8 cellular contexts compared by ENCODE assay signal in genomic region chr5:141637693-141638419, GRCh38. TPM values are rescaled to one million over a fixed set of nuclear protein-coding genes. Genes with fewer than 3 reads are reported as not detected.
DNase-seq lines count a peak whose midpoint lies in the region; ATAC-seq, FAIRE-seq and TF ChIP-seq lines count a peak whose summit lies in the region.

No MANE protein-coding gene starts in this region.

- peak overlapping the region in 2 of 4 experiments; percentile 55 to 63; a peak in 4 of 7 replicates for H3K9ac ChIP-seq in H1 (replicated peaks in 1 of 4; ENCODE audit: extremely low read depth in 1 of 4, low read depth in 3 of 4, low read length in 3 of 4)

- H3K9me3 Mint-ChIP-seq in activated CD8-positive, alpha-beta T cell treated with anti-CD3 and anti-CD28 coated beads for 36 hours: no peaks in the 10 kb centered on the region

- peak overlapping the region; percentile 71 for H3K18ac ChIP-seq in H1 (ENCODE audit: extremely low read depth, low read length)

- no peak for TF ChIP-seq EP300 in H1 (IDR thresholded peaks at IDR 0.05; ENCODE audit: borderline replicate concordance in 1 of 2, low read depth in 2 of 2, low read length in 2 of 2)

- H2BK120ac ChIP-seq in H1 (replicated peaks; ENCODE audit: low read depth, low read length): no peak overlapping the region

- ATAC-seq in activated CD8-positive, alpha-beta T cell treated with anti-CD3 and anti-CD28 coated beads for 36 hours: peak; percentile 55

- TF ChIP-seq CTCF in activated CD8-positive, alpha-beta T cell treated with anti-CD3 and anti-CD28 coated beads for 36 hours (IDR thresholded peaks at IDR 0.05): peak; percentile 68
- peak in 2 of 3 experiments; percentile 64 to 67; a peak in 3 of 4 replicates for TF ChIP-seq CTCF in H1 (IDR thresholded peaks at IDR 0.05; ENCODE audit: control extremely low read depth in 1 of 3, insufficient read depth in 1 of 3, low read depth in 1 of 3, low read length in 3 of 3)

- peak overlapping the region; percentile 81 for H4K8ac ChIP-seq in H1 (ENCODE audit: extremely low read depth, insufficient read depth, low read length)

- H3K27ac ChIP-seq in H1 (ENCODE audit: low read depth, low read length) (no peak overlapping the region), mesodermal cell (ENCODE audit: low read depth, low read length, severe bottlenecking) (no peak overlapping the region)

- FAIRE-seq in H1 (lab: Jason Lieb, UNC): no peak

- intact Hi-C loops in activated CD8-positive, alpha-beta T cell treated with anti-CD3 and anti-CD28 coated beads for 36 hours (cut with micrococcal nuclease): loop anchor here (5.0 kb wide), 1 partner anchor 46 kb away; no protein-coding TSS in a partner anchor

- H3K23me2 ChIP-seq in H1 (ENCODE audit: low read depth, low read length): peaks cover 14% of the 10 kb centered on the region

- POLR2A ChIA-PET in activated CD8-positive, alpha-beta T cell treated with anti-CD3 and anti-CD28 coated beads for 36 hours (lab: Charles Lee): interaction anchor here (0.9 to 6.5 kb wide), 9 partner anchors 10 to 332 kb away, joined by 3 to 30 read pairs (median 15); partner anchors contain the start of genes DIAPH1 and FCHSD1
- POLR2A ChIA-PET in H1 (lab: Charles Lee; ENCODE audit: partially characterized antibody): interaction anchor here (0.7 to 6.8 kb wide), 17 partner anchors 11 to 323 kb away, joined by 3 to 96 read pairs (median 5); partner anchors contain the start of genes ARAP3, DIAPH1 and FCHSD1

- H2AK5ac ChIP-seq in H1 (ENCODE audit: low read depth, low read length): 0 out of 2 replicates have a peak overlapping the region, but pooled peaks have one; percentile 3

- H3K4me3 Mint-ChIP-seq in activated CD8-positive, alpha-beta T cell treated with anti-CD3 and anti-CD28 coated beads for 36 hours: peak overlapping the region; percentile 86

- H3K36me3 Mint-ChIP-seq in activated CD8-positive, alpha-beta T cell treated with anti-CD3 and anti-CD28 coated beads for 36 hours (ENCODE audit: low read depth): peaks cover 48% of the 10 kb centered on the region

- H3K79me2 ChIP-seq in H1 (ENCODE audit: control insufficient read depth in 1 of 2, insufficient read depth in 2 of 2, low read length in 2 of 2): peaks cover 10 to 31% of the 10 kb centered on the region in 2 experiments

- H3K27me3 ChIP-seq in HAP-1 (ENCODE audit: low read depth) (no peaks in the 10 kb centered on the region), H1 (replicated peaks in 1 of 4; ENCODE audit: control insufficient read depth in 3 of 4, extremely low read depth in 1 of 4, insufficient read depth in 3 of 4, low read length in 3 of 4) (peaks cover 0 to 4% (median 0%) of the 10 kb centered on the region in 4 experiments; a peak in 1 of 7 replicates)

- H3K4me3 ChIP-seq in HAP-1 (peak overlapping the region; percentile 89), H1 (ENCODE audit: extremely low read depth in 1 of 4, insufficient read depth in 2 of 4, low read depth in 3 of 4, low read length in 4 of 4) (peak overlapping the region; percentile 84 to 99 (median 98)), mesodermal cell (ENCODE audit: extremely low read depth, insufficient read depth, low read length, poor library complexity, severe bottlenecking) (peak overlapping the region; percentile 99)

- H3K23ac ChIP-seq in H1 (ENCODE audit: insufficient read length): no peak overlapping the region

- H4K91ac ChIP-seq in H1 (replicated peaks; ENCODE audit: insufficient read length, low read length): peak overlapping the region; percentile 61

- H3K27me3 Mint-ChIP-seq in activated CD8-positive, alpha-beta T cell treated with anti-CD3 and anti-CD28 coated beads for 36 hours: no peaks in the 10 kb centered on the region

- H3K9me3 ChIP-seq in HAP-1 (no peaks in the 10 kb centered on the region), H1 (ENCODE audit: insufficient read depth in 2 of 2, low read depth in 1 of 2, low read length in 1 of 2) (no peaks in the 10 kb centered on the region), mesodermal cell (ENCODE audit: control insufficient read depth, low read length) (no peaks in the 10 kb centered on the region)

- peaks cover 12% of the 10 kb centered on the region for H3K79me1 ChIP-seq in H1 (ENCODE audit: low read depth, low read length)

- H3K27ac Mint-ChIP-seq in activated CD8-positive, alpha-beta T cell treated with anti-CD3 and anti-CD28 coated beads for 36 hours: peak overlapping the region; percentile 90

- H3K4me2 ChIP-seq in H1 (ENCODE audit: insufficient read depth in 1 of 2, low read depth in 2 of 2, low read length in 2 of 2): peak overlapping the region; percentile 90 to 97

- peak overlapping the region; percentile 61 for H3K4ac ChIP-seq in H1 (replicated peaks; ENCODE audit: insufficient read length, low read depth, low read length)

- TF ChIP-seq POLR2A in H1 (IDR thresholded peaks at IDR 0.05; ENCODE audit: control extremely low read depth in 1 of 2, low read depth in 2 of 2, low read length in 2 of 2): peak in 1 of 2 experiments; percentile 58; a peak in 1 of 3 replicates

- peak overlapping the region; percentile 97 for H2BK15ac ChIP-seq in H1 (ENCODE audit: low read length)

- peak overlapping the region; percentile 71; the same call in 1 of the 2 replicates for H2BK5ac ChIP-seq in H1 (ENCODE audit: low read depth, low read length)

- peak overlapping the region; percentile 96 for H2BK12ac ChIP-seq in H1 (ENCODE audit: low read depth, low read length)

- CTCF ChIA-PET in activated CD8-positive, alpha-beta T cell treated with anti-CD3 and anti-CD28 coated beads for 36 hours (lab: Charles Lee): interaction anchor here (0.8 to 4.2 kb wide), 15 partner anchors 11 to 241 kb away, joined by 3 to 83 read pairs (median 14); partner anchors contain the start of genes DIAPH1 and FCHSD1
- CTCF ChIA-PET in H1 (lab: Charles Lee; ENCODE audit: partially characterized antibody): interaction anchor here (0.6 to 10.3 kb wide), 18 partner anchors 9 to 347 kb away, joined by 3 to 117 read pairs (median 4); partner anchors contain the start of gene DIAPH1

- H3K4me1 Mint-ChIP-seq in activated CD8-positive, alpha-beta T cell treated with anti-CD3 and anti-CD28 coated beads for 36 hours (ENCODE audit: low read depth): peaks cover 49% of the 10 kb centered on the region

- H3K36me3 ChIP-seq in HAP-1 (replicated peaks): peaks cover 6% of the 10 kb centered on the region
- peaks cover 0 to 17% (median 2%) of the 10 kb centered on the region in 4 experiments; a peak in 3 of 8 replicates for H3K36me3 ChIP-seq in H1 (ENCODE audit: control insufficient read depth in 2 of 4, insufficient read depth in 4 of 4, low read length in 3 of 4)
- peaks cover 20% of the 10 kb centered on the region for H3K36me3 ChIP-seq in mesodermal cell (ENCODE audit: control insufficient read depth, insufficient read depth, low read length)

- in situ Hi-C loops in HAP-1 (cut with MboI; ENCODE audit: low sequenced_read_pairs): no loop called here

- H3K56ac ChIP-seq in H1 (replicated peaks; ENCODE audit: insufficient read length, low read depth, low read length): no peak overlapping the region

- peaks cover 13% of the 10 kb centered on the region for H3K4me1 ChIP-seq in HAP-1
- peaks cover 0 to 5% (median 3%) of the 10 kb centered on the region in 4 experiments; a peak in 5 of 7 replicates for H3K4me1 ChIP-seq in H1 (replicated peaks in 1 of 4; ENCODE audit: control insufficient read depth in 3 of 4, insufficient read depth in 4 of 4, low read length in 3 of 4)
- peaks cover 5% of the 10 kb centered on the region for H3K4me1 ChIP-seq in mesodermal cell (ENCODE audit: control insufficient read depth, insufficient read depth, low read length, poor library complexity, severe bottlenecking)

- no peak overlapping the region for H2BK20ac ChIP-seq in H1 (ENCODE audit: low read length)

- 7% methylated on average over 44 of the region's 45 CpGs; no CpG with 5 or more reads in 1 of the 2 experiments for WGBS in H1 (ENCODE audit: extremely low coverage in 1 of 2, insufficient coverage in 1 of 2, insufficient read length in 1 of 2, insufficient replicate concordance in 2 of 2, low coverage in 1 of 2, low lambda C conversion rate in 2 of 2, missing lambda C conversion rate in 1 of 2), 2 experiments
- 12% methylated on average over 33 to 35 of the region's 45 CpGs for WGBS in mesodermal cell (ENCODE audit: insufficient coverage in 2 of 2), 2 experiments

- no peak overlapping the region for H4K5ac ChIP-seq in H1 (ENCODE audit: insufficient read length, low read depth, low read length)

- peaks cover 3 to 15% of the 10 kb centered on the region in 2 experiments for H4K20me1 ChIP-seq in H1 (replicated peaks in 1 of 2; ENCODE audit: control insufficient read depth in 1 of 2, insufficient read depth in 2 of 2, low read length in 2 of 2)

- H2AFZ ChIP-seq in H1 (ENCODE audit: low read length): no peak overlapping the region

- peak; percentile 49 to 56 for TF ChIP-seq RAD21 in H1 (IDR thresholded peaks at IDR 0.05 in 1 of 2, conservative IDR thresholded peaks at IDR 0.05 in 1 of 2; ENCODE audit: low read depth in 2 of 2, low read length in 2 of 2)

- DNase-seq in D341Med (ENCODE audit: low spot score): peak; percentile 63
- DNase-seq in HAP-1 (ENCODE audit: low spot score in 2 of 2): peak; percentile 32 to 83
- peak; percentile 49 to 67 for DNase-seq in NCI-H526 (lab: John Stamatoyannopoulos, UW)
- peak; percentile 81 for DNase-seq in activated CD8-positive, alpha-beta T cell treated with anti-CD3 and anti-CD28 coated beads for 36 hours
- DNase-seq in H1 (ENCODE audit: low read depth in 1 of 2, low spot score in 2 of 2): peak; percentile 87 to 91
- peak; percentile 20 to 56 (median 48) for DNase-seq in stimulated activated naive CD4-positive, alpha-beta T cell (lab: John Stamatoyannopoulos, UW)
- DNase-seq in NCI-H510A treated with DMSO at 0.1 percent for 48 hours (lab: John Stamatoyannopoulos, UW): no peak

- H3K14ac ChIP-seq in H1 (ENCODE audit: insufficient read length): no peak overlapping the region

RNA-seq across cellular contexts. Expression of gene RELL2, which starts 1.1 kb away (rescaled TPM):
- 10 to 100 TPM; 31.4 to 35.6 TPM for total RNA-seq in activated CD8-positive, alpha-beta T cell treated with anti-CD3 and anti-CD28 coated beads for 36 hours
- total RNA-seq in H1 (2021; fragmentation: NEBNext Ultra II Directional; extraction: Animal tissue kit (Norgen Biotek cat#: 25700)): 18.6 and 19.2 TPM in 2 replicates
- 23.7 and 33.1 TPM in 2 replicates for polyA plus RNA-seq in H1 (2011; rRNA removed)
- polyA plus RNA-seq in H1 (2011; cell fraction: cytosol; rRNA removed): 31.2 TPM
- polyA plus RNA-seq in H1 (2011; cell fraction: nucleus; rRNA removed): 117 TPM
- 12.5 to 21.6 TPM (median 17.8 TPM) in 4 replicates for polyA plus RNA-seq in H1 (2012, experiment 1 of 2)
- polyA plus RNA-seq in H1 (2012, experiment 2 of 2): 17.0 TPM
- 19.0 TPM for polyA plus RNA-seq in H1 (2013, experiment 1 of 2)
- polyA plus RNA-seq in H1 (2013, experiment 2 of 2): 17.6 TPM
- 11.9 and 13.3 TPM in 2 replicates for polyA minus RNA-seq in H1 (2011; rRNA and poly(A)+ RNA removed)
- 7.9 TPM for polyA minus RNA-seq in H1 (2011; cell fraction: cytosol; rRNA and poly(A)+ RNA removed)
- polyA minus RNA-seq in H1 (2011; cell fraction: nucleus; rRNA and poly(A)+ RNA removed): 18.7 TPM
- polyA plus RNA-seq in mesodermal cell (2013, experiment 1 of 2): 4.5 TPM
- polyA plus RNA-seq in mesodermal cell (2013, experiment 2 of 2): 4.4 TPM

RNA-seq across cellular contexts. Expression of gene HDAC3, which starts 1.2 kb away (rescaled TPM):
- 10 to 100 TPM; 94.8 to 98.3 TPM for total RNA-seq in activated CD8-positive, alpha-beta T cell treated with anti-CD3 and anti-CD28 coated beads for 36 hours
- 98.5 and 99.0 TPM in 2 replicates for total RNA-seq in H1 (2021; fragmentation: NEBNext Ultra II Directional; extraction: Animal tissue kit (Norgen Biotek cat#: 25700))
- polyA plus RNA-seq in H1 (2011; rRNA removed): 120 and 124 TPM in 2 replicates
- 136 TPM for polyA plus RNA-seq in H1 (2011; cell fraction: cytosol; rRNA removed)
- 146 TPM for polyA plus RNA-seq in H1 (2011; cell fraction: nucleus; rRNA removed)
- polyA plus RNA-seq in H1 (2012, experiment 1 of 2): 97.2 to 108 TPM (median 102 TPM) in 4 replicates
- polyA plus RNA-seq in H1 (2012, experiment 2 of 2): 126 TPM
- 75.7 TPM for polyA plus RNA-seq in H1 (2013, experiment 1 of 2)
- polyA plus RNA-seq in H1 (2013, experiment 2 of 2): 75.1 TPM
- 143 and 172 TPM in 2 replicates for polyA minus RNA-seq in H1 (2011; rRNA and poly(A)+ RNA removed)
- polyA minus RNA-seq in H1 (2011; cell fraction: cytosol; rRNA and poly(A)+ RNA removed): 76.8 TPM
- polyA minus RNA-seq in H1 (2011; cell fraction: nucleus; rRNA and poly(A)+ RNA removed): 65.7 TPM
- 72.4 TPM for polyA plus RNA-seq in mesodermal cell (2013, experiment 1 of 2)
- 66.4 TPM for polyA plus RNA-seq in mesodermal cell (2013, experiment 2 of 2)

RNA-seq across cellular contexts. Expression of gene FCHSD1, which starts 13.4 kb away (rescaled TPM):
- 10 to 100 TPM; 30.1 to 31.8 TPM for total RNA-seq in activated CD8-positive, alpha-beta T cell treated with anti-CD3 and anti-CD28 coated beads for 36 hours
- 30.1 and 32.2 TPM in 2 replicates for total RNA-seq in H1 (2021; fragmentation: NEBNext Ultra II Directional; extraction: Animal tissue kit (Norgen Biotek cat#: 25700))
- polyA plus RNA-seq in H1 (2011; rRNA removed): 22.0 and 36.8 TPM in 2 replicates
- polyA plus RNA-seq in H1 (2011; cell fraction: cytosol; rRNA removed): 51.4 TPM
- 345 TPM for polyA plus RNA-seq in H1 (2011; cell fraction: nucleus; rRNA removed)
- polyA plus RNA-seq in H1 (2012, experiment 1 of 2): 26.3 to 30.1 TPM (median 27.0 TPM) in 4 replicates
- polyA plus RNA-seq in H1 (2012, experiment 2 of 2): 13.2 TPM
- 22.6 TPM for polyA plus RNA-seq in H1 (2013, experiment 1 of 2)
- 19.8 TPM for polyA plus RNA-seq in H1 (2013, experiment 2 of 2)
- 16.2 and 17.4 TPM in 2 replicates for polyA minus RNA-seq in H1 (2011; rRNA and poly(A)+ RNA removed)
- polyA minus RNA-seq in H1 (2011; cell fraction: cytosol; rRNA and poly(A)+ RNA removed): 15.9 TPM
- polyA minus RNA-seq in H1 (2011; cell fraction: nucleus; rRNA and poly(A)+ RNA removed): 56.3 TPM
- 41.5 TPM for polyA plus RNA-seq in mesodermal cell (2013, experiment 1 of 2)
- polyA plus RNA-seq in mesodermal cell (2013, experiment 2 of 2): 27.4 TPM

RNA-seq across cellular contexts. Expression of gene DIAPH1, which starts 19.1 kb away (rescaled TPM):
- total RNA-seq in activated CD8-positive, alpha-beta T cell treated with anti-CD3 and anti-CD28 coated beads for 36 hours: 100 to 1,000 TPM; 209 to 218 TPM
- total RNA-seq in H1 (2021; fragmentation: NEBNext Ultra II Directional; extraction: Animal tissue kit (Norgen Biotek cat#: 25700)): 107 and 114 TPM in 2 replicates
- polyA plus RNA-seq in H1 (2011; rRNA removed): 61.2 and 70.9 TPM in 2 replicates
- polyA plus RNA-seq in H1 (2011; cell fraction: cytosol; rRNA removed): 48.9 TPM
- 141 TPM for polyA plus RNA-seq in H1 (2011; cell fraction: nucleus; rRNA removed)
- polyA plus RNA-seq in H1 (2012, experiment 1 of 2): 75.5 to 89.0 TPM (median 87.1 TPM) in 4 replicates
- 29.3 TPM for polyA plus RNA-seq in H1 (2012, experiment 2 of 2)
- polyA plus RNA-seq in H1 (2013, experiment 1 of 2): 88.0 TPM
- 97.4 TPM for polyA plus RNA-seq in H1 (2013, experiment 2 of 2)
- polyA minus RNA-seq in H1 (2011; rRNA and poly(A)+ RNA removed): 87.4 and 92.8 TPM in 2 replicates
- 48.5 TPM for polyA minus RNA-seq in H1 (2011; cell fraction: cytosol; rRNA and poly(A)+ RNA removed)
- polyA minus RNA-seq in H1 (2011; cell fraction: nucleus; rRNA and poly(A)+ RNA removed): 88.3 TPM
- 49.3 TPM for polyA plus RNA-seq in mesodermal cell (2013, experiment 1 of 2)
- polyA plus RNA-seq in mesodermal cell (2013, experiment 2 of 2): 45.8 TPM

RNA-seq across cellular contexts. Expression of gene ARAP3, which starts 44.2 kb away (rescaled TPM):
- 1 to 10 TPM; 5.9 to 7.2 TPM for total RNA-seq in activated CD8-positive, alpha-beta T cell treated with anti-CD3 and anti-CD28 coated beads for 36 hours
- total RNA-seq in H1 (2021; fragmentation: NEBNext Ultra II Directional; extraction: Animal tissue kit (Norgen Biotek cat#: 25700)): 45.7 and 48.6 TPM in 2 replicates
- 14.4 and 19.7 TPM in 2 replicates for polyA plus RNA-seq in H1 (2011; rRNA removed)
- polyA plus RNA-seq in H1 (2011; cell fraction: cytosol; rRNA removed): 15.0 TPM
- 74.7 TPM for polyA plus RNA-seq in H1 (2011; cell fraction: nucleus; rRNA removed)
- polyA plus RNA-seq in H1 (2012, experiment 1 of 2): 34.7 to 39.3 TPM (median 37.2 TPM) in 4 replicates
- 33.8 TPM for polyA plus RNA-seq in H1 (2012, experiment 2 of 2)
- polyA plus RNA-seq in H1 (2013, experiment 1 of 2): 27.3 TPM
- 25.0 TPM for polyA plus RNA-seq in H1 (2013, experiment 2 of 2)
- polyA minus RNA-seq in H1 (2011; rRNA and poly(A)+ RNA removed): 20.9 and 22.2 TPM in 2 replicates
- polyA minus RNA-seq in H1 (2011; cell fraction: cytosol; rRNA and poly(A)+ RNA removed): 20.5 TPM
- polyA minus RNA-seq in H1 (2011; cell fraction: nucleus; rRNA and poly(A)+ RNA removed): 27.6 TPM
- polyA plus RNA-seq in mesodermal cell (2013, experiment 1 of 2): 68.5 TPM
- 47.6 TPM for polyA plus RNA-seq in mesodermal cell (2013, experiment 2 of 2)
